1 cellular context compared by ENCODE assay signal in genomic region chr9:104900324-104900723, GRCh38.
TF ChIP-seq lines count a peak whose summit lies in the region.

No MANE protein-coding gene starts in this region.

TF ChIP-seq in SK-N-SH treated with all-trans-retinoic acid at 6 μM for 48 hours, 23 proteins besides CTCF, POLR2A, EP300 and RAD21 (continued from another document):
- TF ChIP-seq, protein P1, sequence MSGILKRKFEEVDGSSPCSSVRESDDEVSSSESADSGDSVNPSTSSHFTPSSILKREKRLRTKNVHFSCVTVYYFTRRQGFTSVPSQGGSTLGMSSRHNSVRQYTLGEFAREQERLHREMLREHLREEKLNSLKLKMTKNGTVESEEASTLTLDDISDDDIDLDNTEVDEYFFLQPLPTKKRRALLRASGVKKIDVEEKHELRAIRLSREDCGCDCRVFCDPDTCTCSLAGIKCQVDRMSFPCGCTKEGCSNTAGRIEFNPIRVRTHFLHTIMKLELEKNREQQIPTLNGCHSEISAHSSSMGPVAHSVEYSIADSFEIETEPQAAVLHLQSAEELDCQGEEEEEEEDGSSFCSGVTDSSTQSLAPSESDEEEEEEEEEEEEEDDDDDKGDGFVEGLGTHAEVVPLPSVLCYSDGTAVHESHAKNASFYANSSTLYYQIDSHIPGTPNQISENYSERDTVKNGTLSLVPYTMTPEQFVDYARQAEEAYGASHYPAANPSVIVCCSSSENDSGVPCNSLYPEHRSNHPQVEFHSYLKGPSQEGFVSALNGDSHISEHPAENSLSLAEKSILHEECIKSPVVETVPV (CRISPR knock-in tag; IDR thresholded peaks at IDR 0.05), result no peak
TF ChIP-seq in SK-N-SH treated with all-trans-retinoic acid at 6 μM for 48 hours: peak in this region for 0.
